Comparison of ENCODE assay signal across 14 cellular contexts in the genomic region with DNA sequence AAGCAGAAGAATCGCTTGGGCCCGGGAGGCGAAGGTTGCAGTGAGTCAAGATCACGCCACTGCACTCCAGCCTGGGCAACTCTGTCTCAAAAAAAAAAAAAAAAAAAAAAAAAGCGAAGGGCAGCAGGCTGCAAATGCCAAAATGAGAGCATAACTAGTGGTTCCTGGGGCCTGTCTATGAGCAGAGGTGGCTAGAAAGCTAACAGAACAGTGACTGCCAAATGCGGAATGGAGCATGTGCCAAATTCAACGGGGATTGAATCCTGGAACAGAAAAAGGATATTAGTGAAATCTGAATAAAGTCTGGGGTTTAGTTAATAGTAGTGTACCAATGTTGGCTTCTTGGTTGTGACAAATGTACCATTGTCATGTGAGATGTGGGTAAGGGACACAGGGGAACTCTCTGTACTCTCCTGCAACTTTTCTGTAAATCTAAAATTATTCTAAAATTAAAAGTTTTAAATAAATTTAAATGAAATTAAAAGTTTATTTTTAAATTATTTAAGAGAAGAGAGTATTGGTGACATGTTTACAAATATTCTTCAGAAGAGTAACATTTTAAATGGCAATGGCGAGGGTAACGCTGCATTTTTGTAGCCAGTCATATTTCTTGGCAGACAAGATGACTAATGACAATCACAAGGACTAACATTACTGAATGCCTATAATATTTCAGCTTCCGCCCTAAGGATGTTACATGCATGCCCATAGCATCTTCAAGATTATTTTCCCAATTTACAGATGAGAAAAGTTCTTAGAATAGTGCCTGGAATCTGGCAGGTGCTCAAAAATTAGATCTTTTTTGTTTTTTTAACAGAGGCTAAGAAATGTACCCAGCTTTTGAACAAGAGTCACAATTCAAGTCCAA.
"Had no signal": no experiment of that assay in that cellular context is flagged by ENCODE, and none has a peak within 500 bp of the region (broad histone marks: within the 10 kb centered on the region; RNA-seq: fewer than 3 reads in every experiment).

No MANE protein-coding gene starts in this region.

- ATAC-seq: activated T-helper 17 cell treated with anti-CD3 and anti-CD28 coated beads, Interleukin-2, amount 50 U/mL, for 72 hours; stimulated activated naive CD8-positive, alpha-beta T cell treated with anti-CD3 and anti-CD28 coated beads, Interleukin-15, amount 100 ng/mL, for 72 hours; T-cell had no signal

- DNase-seq: activated CD4-positive, CD25-positive, alpha-beta regulatory T cell treated with anti-CD3 and anti-CD28 coated beads, Interleukin-2, amount 50 U/mL, for 72 hours; activated naive CD4-positive, alpha-beta T cell treated with Interleukin-2 at 50 U/mL for 16 hours; anterior cingulate cortex; dorsolateral prefrontal cortex; glutamatergic neuron; immature natural killer cell; sigmoid colon; stimulated activated CD4-positive, alpha-beta T cell treated with anti-CD3 and anti-CD28 coated beads, Interleukin-1b, Interleukin-23, amount 100 ng/mL, for 48 hours; stimulated activated naive CD8-positive, alpha-beta T cell treated with anti-CD3 and anti-CD28 coated beads, Interleukin-15, amount 100 ng/mL, for 72 hours; T-cell; T-helper 9 cell had no signal

- H3K27ac ChIP-seq: breast epithelium, sigmoid colon had no signal

- H3K27me3 ChIP-seq: breast epithelium, dorsolateral prefrontal cortex, sigmoid colon had no signal

- H3K9me3 ChIP-seq: breast epithelium, sigmoid colon had no signal

- H3K4me1 ChIP-seq: breast epithelium, sigmoid colon had no signal

- H3K36me3 ChIP-seq: breast epithelium, sigmoid colon had no signal

- H3K4me3 ChIP-seq: breast epithelium, dorsolateral prefrontal cortex, lung, sigmoid colon had no signal
